Comparison of ENCODE assay signal across 26 cellular contexts in the genomic region with DNA sequence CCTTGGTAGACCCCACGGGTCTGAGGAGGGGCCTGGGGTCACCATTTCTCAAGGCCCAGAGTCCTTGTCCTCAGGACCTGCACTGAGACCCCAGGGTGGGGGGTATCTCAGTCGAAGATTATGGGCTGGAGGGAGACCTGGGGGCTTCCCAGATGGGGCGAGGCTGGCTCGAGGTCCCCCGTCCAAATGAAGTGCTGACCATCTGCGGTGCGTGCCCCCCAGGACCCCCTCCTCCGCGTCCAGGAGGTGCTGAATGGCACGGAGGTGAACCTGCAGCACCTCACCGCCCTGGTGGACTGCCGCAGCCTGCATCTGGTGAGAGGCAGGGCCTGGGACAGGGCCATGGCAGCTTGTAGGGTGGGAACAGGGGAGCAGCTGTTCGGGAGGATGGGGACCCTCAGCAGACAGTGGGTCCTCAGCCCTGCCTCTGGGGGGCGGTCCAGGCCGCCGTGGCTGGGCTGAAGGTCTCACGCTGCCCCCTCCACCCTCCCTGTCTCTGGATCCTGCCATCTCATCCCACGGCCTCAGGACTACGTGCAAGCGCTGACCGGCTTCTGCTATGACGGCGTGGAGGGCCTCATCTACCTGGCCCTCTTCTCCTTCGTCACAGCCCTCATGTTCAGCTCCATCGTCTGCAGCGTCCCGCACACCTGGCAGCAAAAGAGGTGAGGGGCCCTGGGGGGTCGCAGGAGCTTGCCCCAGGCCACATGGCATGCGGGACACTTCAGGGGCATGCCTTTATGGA. TPM values are rescaled to one million over a fixed set of nuclear protein-coding genes. Genes with fewer than 3 reads are reported as not detected.
DNase-seq lines count a peak whose midpoint lies in the region; ATAC-seq, FAIRE-seq and TF ChIP-seq lines count a peak whose summit lies in the region.
"Had no signal": no experiment of that assay in that cellular context is flagged by ENCODE, and none has a peak within 500 bp of the region (broad histone marks: within the 10 kb centered on the region; RNA-seq: fewer than 3 reads in every experiment).

No MANE protein-coding gene starts in this region.

- H3K27me3 ChIP-seq in HepG2 (ENCODE audit: control insufficient read depth in 1 of 2, insufficient read depth in 2 of 2, low read length in 2 of 2) (no peaks in the 10 kb centered on the region), right lobe of liver (no peaks in the 10 kb centered on the region), spleen (replicated peaks in 1 of 7) (no peaks in the 10 kb centered on the region), SK-N-SH (ENCODE audit: insufficient read depth) (no peaks in the 10 kb centered on the region)
- H3K27me3 ChIP-seq: BE2C; BLaER1 treated with 17β-estradiol and CSF1 and Interleukin-3, amounts not matched to agents 10 nM and 100 nM had no signal

- H3K9me2 ChIP-seq in SK-N-SH = no peaks in the 10 kb centered on the region

- BruUV-seq in HepG2 (replicated peaks; lab: Mats Ljungman, UMichigan) = no TSS peak

- H3K4me3 ChIP-seq in HepG2 (replicated peaks in 1 of 3; ENCODE audit: insufficient read depth in 1 of 3, low read depth in 2 of 3, low read length in 3 of 3) (no peak overlapping the region), right lobe of liver (no peak overlapping the region), kidney (ENCODE audit: low read length in 2 of 2) (no peak overlapping the region), spleen (no peak overlapping the region), SK-N-SH (ENCODE audit: low read depth in 2 of 2, low read length in 1 of 2) (no peak overlapping the region)
- H3K4me3 ChIP-seq: A549; BLaER1 treated with 17β-estradiol and CSF1 and Interleukin-3, amounts not matched to agents 10 nM and 100 nM; GM12878; GM23248 had no signal

- H3K4me2 ChIP-seq in HepG2 (ENCODE audit: low read depth, low read length) (no peak overlapping the region), SK-N-SH (no peak overlapping the region)
- H3K4me2 ChIP-seq: A549; BLaER1 treated with 17β-estradiol and CSF1 and Interleukin-3, amounts not matched to agents 10 nM and 100 nM had no signal

- POLR2A ChIA-PET in HepG2 (lab: Yijun Ruan, JAX) = no interaction called here
- POLR2A ChIA-PET in SK-N-SH (lab: Yijun Ruan, JAX) = interaction anchor here (1.5 kb wide), 1 partner anchor 11 kb away, joined by 8 read pairs; no protein-coding TSS in a partner anchor

- H3K27ac ChIP-seq in HepG2 (ENCODE audit: extremely low read length, insufficient read depth, low read length) (no peak overlapping the region), right lobe of liver (no peak overlapping the region), kidney (ENCODE audit: low read depth in 2 of 2, low read length in 2 of 2) (no peak overlapping the region), spleen (no peak overlapping the region), SK-N-SH (ENCODE audit: low read depth in 2 of 2, low read length in 1 of 2) (no peak overlapping the region; a peak in 1 of 4 replicates)
- H3K27ac ChIP-seq: A549; BLaER1 treated with 17β-estradiol and CSF1 and Interleukin-3, amounts not matched to agents 10 nM and 100 nM; GM23248 had no signal

- 94% methylated on average over 14 of the region's 29 CpGs for WGBS in HepG2 (ENCODE audit: low lambda C conversion rate)
- WGBS in right lobe of liver (ENCODE audit: insufficient coverage, low coverage, low lambda C conversion rate, missing lambda C conversion rate) = 94% methylated on average over 14 of the region's 29 CpGs
- WGBS in spleen, 5 donors = 88 to 94% (median 94%) methylated on average over 22 to 29 of the region's 29 CpGs
- whole genome bisulfite sequencing in SK-N-SH (ENCODE audit: low lambda C conversion rate) = 97% methylated on average over 22 of the region's 29 CpGs

- H3K9ac ChIP-seq in HepG2 (ENCODE audit: insufficient read depth, low read depth, low read length) = no peak overlapping the region
- H3K9ac ChIP-seq in kidney (ENCODE audit: low read length in 2 of 2) = no peak overlapping the region
- no peak overlapping the region for H3K9ac ChIP-seq in SK-N-SH
- H3K9ac ChIP-seq: BLaER1 treated with 17β-estradiol and CSF1 and Interleukin-3, amounts not matched to agents 10 nM and 100 nM; GM23248 had no signal

- no peak for TF ChIP-seq POLR2A in HepG2 (IDR thresholded peaks at IDR 0.05; ENCODE audit: insufficient read depth in 1 of 2, low read depth in 2 of 2, low read length in 2 of 2)
- TF ChIP-seq POLR2A in right lobe of liver (IDR thresholded peaks at IDR 0.05) = no peak
- no peak for TF ChIP-seq POLR2A in spleen (IDR thresholded peaks at IDR 0.05)

- peaks cover 26 to 47% of the 10 kb centered on the region in 2 experiments for H3K36me3 ChIP-seq in HepG2 (replicated peaks in 1 of 2; ENCODE audit: control insufficient read depth in 1 of 2, insufficient read depth in 2 of 2, low read length in 2 of 2)
- H3K36me3 ChIP-seq in right lobe of liver = peaks cover 0 to 2% (median 0%) of the 10 kb centered on the region in 4 donors
- peaks cover 11 to 20% of the 10 kb centered on the region in 2 donors for H3K36me3 ChIP-seq in kidney (ENCODE audit: control insufficient read depth in 1 of 2, insufficient read depth in 2 of 2, low read length in 2 of 2)
- peaks cover 0 to 100% (median 45%) of the 10 kb centered on the region in 6 donors for H3K36me3 ChIP-seq in spleen
- H3K36me3 ChIP-seq in SK-N-SH (replicated peaks in 1 of 2; ENCODE audit: control insufficient read depth in 1 of 2, insufficient read depth in 2 of 2, low read length in 1 of 2) = peaks cover 29 to 75% of the 10 kb centered on the region in 2 experiments

- intact Hi-C loops in HepG2 (cut with micrococcal nuclease; ENCODE audit: unreplicated experiment) = no loop called here
- intact Hi-C loops in right lobe of liver (cut with DNase I) = no loop called here
- intact Hi-C loops in kidney (cut with DNase I) = no loop called here
- intact Hi-C loops in spleen (cut with DNase I; ENCODE audit: low total_unique reads) = no loop called here
- intact Hi-C loops in posterior vena cava (cut with DNase I) = no loop called here

- TF ChIP-seq EP300 in HepG2 (IDR thresholded peaks at IDR 0.05; ENCODE audit: low read depth in 2 of 2, low read length in 2 of 2) (no peak), HepG2 (CRISPR knock-in tag; IDR thresholded peaks at IDR 0.05; ENCODE audit: borderline replicate concordance) (no peak), SK-N-SH (IDR thresholded peaks at IDR 0.05; ENCODE audit: borderline replicate concordance in 1 of 2, low read depth in 1 of 2, low read length in 1 of 2) (no peak)

- H4K20me1 ChIP-seq in HepG2 (ENCODE audit: insufficient read depth, low read length) = peaks cover 7% of the 10 kb centered on the region; the same call in 1 of the 2 replicates
- H4K20me1 ChIP-seq in SK-N-SH (ENCODE audit: insufficient read depth) = peaks cover 37% of the 10 kb centered on the region

- TF ChIP-seq CTCF in HepG2 (CRISPR knock-in tag; IDR thresholded peaks at IDR 0.05) (no peak), right lobe of liver (IDR thresholded peaks at IDR 0.05) (no peak), kidney (IDR thresholded peaks at IDR 0.05; ENCODE audit: borderline replicate concordance, extremely low read depth, insufficient read depth) (no peak), spleen (IDR thresholded peaks at IDR 0.05 in 8 of 11, conservative IDR thresholded peaks at IDR 0.05 in 3 of 11) (no peak), SK-N-SH (IDR thresholded peaks at IDR 0.05) (no peak)

- peaks cover 6% of the 10 kb centered on the region for H3F3A ChIP-seq in SK-N-SH (replicated peaks; ENCODE audit: insufficient read depth)

- DNase-seq in HepG2 (ENCODE audit: low spot score) (no peak), right lobe of liver (no peak), kidney (peak; percentile 64), spleen (peak; percentile 74), posterior vena cava (ENCODE audit: low spot score) (no peak), SK-N-SH (no peak)
- DNase-seq in stimulated activated naive CD4-positive, alpha-beta T cell (lab: John Stamatoyannopoulos, UW) = no peak
- DNase-seq: 8988T; ACHN; AML-193; BE2C; CD4-positive, alpha-beta T cell; CD8-positive, alpha-beta memory T cell; DMS 273 treated with DMSO at 0.1 percent for 48 hours; DMS79; EL; GDM1; GM23248; H7; HCEC 1CT had no signal

- H3K9me3 ChIP-seq in HepG2 (ENCODE audit: low read length) (no peaks in the 10 kb centered on the region), right lobe of liver (no peaks in the 10 kb centered on the region), kidney (ENCODE audit: control insufficient read depth in 1 of 2, low read length in 2 of 2) (no peaks in the 10 kb centered on the region), spleen (no peaks in the 10 kb centered on the region), SK-N-SH (no peaks in the 10 kb centered on the region)
- H3K9me3 ChIP-seq: A549; BE2C; BLaER1 treated with 17β-estradiol and CSF1 and Interleukin-3, amounts not matched to agents 10 nM and 100 nM had no signal

- CTCF ChIA-PET in HepG2 (lab: Yijun Ruan, JAX; ENCODE audit: low intra/inter-chr PET ratio, low total read pairs) = no interaction called here
- CTCF ChIA-PET in SK-N-SH (lab: Yijun Ruan, JAX) = interaction anchor here (0.8 to 2.5 kb wide), 9 partner anchors 10 to 205 kb away, joined by 3 to 11 read pairs (median 4); no protein-coding TSS in a partner anchor

- H3K79me2 ChIP-seq in HepG2 (ENCODE audit: insufficient read depth, low read length) (no peaks in the 10 kb centered on the region), SK-N-SH (ENCODE audit: insufficient read depth) (peaks cover 10% of the 10 kb centered on the region; the same call in 1 of the 2 replicates)

- H2AFZ ChIP-seq in HepG2 (ENCODE audit: low read length) (no peak overlapping the region), SK-N-SH (ENCODE audit: low read depth) (no peak overlapping the region)
- H2AFZ ChIP-seq: GM23248 had no signal

- FAIRE-seq in HepG2 (lab: Jason Lieb, UNC) (no peak), kidney (lab: Jason Lieb, UNC) (no peak)
- FAIRE-seq: A549, D721Med, GM12878, GM19239, H1 had no signal

- in situ Hi-C loops in HepG2 (cut with HindIII; ENCODE audit: extremely low pct_ligation_motif_present, low pct_unique_long_range_greater_than_20kb) = no loop called here

- H3K4me1 ChIP-seq in HepG2 (ENCODE audit: insufficient read depth, low read length) (no peaks in the 10 kb centered on the region; the same call in 1 of the 2 replicates), right lobe of liver (no peaks in the 10 kb centered on the region), kidney (ENCODE audit: control insufficient read depth in 1 of 2, insufficient read depth in 1 of 2, low read depth in 1 of 2, low read length in 2 of 2) (no peaks in the 10 kb centered on the region), spleen (no peaks in the 10 kb centered on the region), SK-N-SH (ENCODE audit: control insufficient read depth in 1 of 2, insufficient read depth in 2 of 2, low read depth in 1 of 2, low read length in 1 of 2) (peaks cover 0 to 8% of the 10 kb centered on the region in 2 experiments; a peak in 1 of 4 replicates)
- H3K4me1 ChIP-seq: A549 had no signal

- ATAC-seq in HepG2 (no peak), right lobe of liver (no peak)
- ATAC-seq: A549, GM12878 had no signal

- TF ChIP-seq RAD21 in HepG2 (CRISPR knock-in tag; IDR thresholded peaks at IDR 0.05) (no peak), SK-N-SH (IDR thresholded peaks at IDR 0.05; ENCODE audit: low read length) (no peak)

RNA-seq across cellular contexts. Expression of gene TTYH3, which starts 24.3 kb away (rescaled TPM):
- total RNA-seq in HepG2 (2016; rRNA removed; fragmentation: Illumina TruSeq; extraction: Trizol) (21.5 and 26.3 TPM in 2 replicates), right lobe of liver (10 to 100 TPM; 10.3 to 59.3 (median 37.6) TPM), kidney (55.0 TPM), spleen (100 to 1,000 TPM in 2 of 7 donors, 10 to 100 TPM in 5; 62.6 to 158 (median 86.0) TPM), posterior vena cava (10 to 100 TPM; 50.1 to 51.6 TPM)
- total RNA-seq in HepG2 (2016; cell fraction: cytosol; rRNA removed; fragmentation: Illumina TruSeq; extraction: Trizol; ENCODE audit: low read depth) = 11.5 and 11.7 TPM in 2 replicates
- 19.4 and 28.8 TPM in 2 replicates for total RNA-seq in HepG2 (2016; cell fraction: insoluble cytoplasmic fraction; rRNA removed; fragmentation: Illumina TruSeq; extraction: Trizol)
- total RNA-seq in HepG2 (2016; cell fraction: membrane; rRNA removed; fragmentation: Illumina TruSeq; extraction: Trizol) = 34.4 and 35.6 TPM in 2 replicates
- 37.1 and 45.0 TPM in 2 replicates for total RNA-seq in HepG2 (2016; cell fraction: nucleus; rRNA removed; fragmentation: Illumina TruSeq; extraction: Trizol)
- polyA plus RNA-seq in HepG2 (2011; rRNA removed) (50.0 and 80.3 TPM in 2 replicates), kidney (ENCODE audit: insufficient read depth, low read depth, low replicate concordance) (22.5 TPM), spleen (10 to 100 TPM; 11.9 to 33.0 (median 13.1) TPM), SK-N-SH (2012; rRNA removed) (65.3 and 105 TPM in 2 replicates)
- polyA plus RNA-seq in HepG2 (2011; cell fraction: cytosol; rRNA removed) = 48.3 and 72.3 TPM in 2 replicates
- 227 and 315 TPM in 2 replicates for polyA plus RNA-seq in HepG2 (2011; cell fraction: nucleus; rRNA removed)
- 90.1 and 104 TPM in 2 replicates for polyA plus RNA-seq in HepG2 (2012)
- 11.1 and 11.5 TPM in 2 replicates for polyA plus RNA-seq in HepG2 (2016; cell fraction: cytosol; fragmentation: Illumina TruSeq; extraction: Trizol; ENCODE audit: low read depth)
- 52.7 and 63.6 TPM in 2 replicates for polyA plus RNA-seq in HepG2 (2016; cell fraction: insoluble cytoplasmic fraction; fragmentation: Illumina TruSeq; extraction: Trizol; ENCODE audit: low read depth)
- 49.3 and 52.2 TPM in 2 replicates for polyA plus RNA-seq in HepG2 (2016; cell fraction: membrane; fragmentation: Illumina TruSeq; extraction: Trizol; ENCODE audit: low read depth)
- 138 and 141 TPM in 2 replicates for polyA plus RNA-seq in HepG2 (2016; cell fraction: nucleus; fragmentation: Illumina TruSeq; extraction: Trizol; ENCODE audit: insufficient read depth, low read depth)
- polyA minus RNA-seq in HepG2 (2011; rRNA and poly(A)+ RNA removed; ENCODE audit: low replicate concordance) = 4.5 and 192 TPM in 2 replicates
- polyA minus RNA-seq in HepG2 (2011; cell fraction: cytosol; rRNA and poly(A)+ RNA removed) = 91.4 and 94.8 TPM in 2 replicates
- 41.0 and 47.5 TPM in 2 replicates for polyA minus RNA-seq in HepG2 (2011; cell fraction: nucleus; rRNA and poly(A)+ RNA removed)
- 44.6 and 83.8 TPM in 2 replicates for polyA plus RNA-seq in SK-N-SH (2012; cell fraction: cytosol; rRNA removed)
- polyA plus RNA-seq in SK-N-SH (2012; cell fraction: nucleus; rRNA removed) = 139 and 151 TPM in 2 replicates

RNA-seq across cellular contexts. Expression of gene AMZ1, which starts 32.0 kb away (rescaled TPM):
- not detected in 2 replicates for total RNA-seq in HepG2 (2016; rRNA removed; fragmentation: Illumina TruSeq; extraction: Trizol)
- not detected in 2 replicates for total RNA-seq in HepG2 (2016; cell fraction: cytosol; rRNA removed; fragmentation: Illumina TruSeq; extraction: Trizol; ENCODE audit: low read depth)
- not detected in 2 replicates for total RNA-seq in HepG2 (2016; cell fraction: insoluble cytoplasmic fraction; rRNA removed; fragmentation: Illumina TruSeq; extraction: Trizol)
- not detected in 2 replicates for total RNA-seq in HepG2 (2016; cell fraction: membrane; rRNA removed; fragmentation: Illumina TruSeq; extraction: Trizol)
- total RNA-seq in HepG2 (2016; cell fraction: nucleus; rRNA removed; fragmentation: Illumina TruSeq; extraction: Trizol) = not detected in 2 replicates
- 0.03 TPM in 1 of 2 replicates, not detected in the other for polyA plus RNA-seq in HepG2 (2011; rRNA removed)
- polyA plus RNA-seq in HepG2 (2011; cell fraction: cytosol; rRNA removed) = 0.01 and 0.04 TPM in 2 replicates
- polyA plus RNA-seq in HepG2 (2011; cell fraction: nucleus; rRNA removed) = 0.18 and 0.26 TPM in 2 replicates
- 0.05 and 0.07 TPM in 2 replicates for polyA plus RNA-seq in HepG2 (2012)
- polyA plus RNA-seq in HepG2 (2016; cell fraction: cytosol; fragmentation: Illumina TruSeq; extraction: Trizol; ENCODE audit: low read depth) = not detected in 2 replicates
- not detected in 2 replicates for polyA plus RNA-seq in HepG2 (2016; cell fraction: insoluble cytoplasmic fraction; fragmentation: Illumina TruSeq; extraction: Trizol; ENCODE audit: low read depth)
- not detected in 2 replicates for polyA plus RNA-seq in HepG2 (2016; cell fraction: membrane; fragmentation: Illumina TruSeq; extraction: Trizol; ENCODE audit: low read depth)
- polyA plus RNA-seq in HepG2 (2016; cell fraction: nucleus; fragmentation: Illumina TruSeq; extraction: Trizol; ENCODE audit: insufficient read depth, low read depth) = not detected in 2 replicates
- 0.30 and 0.84 TPM in 2 replicates for polyA minus RNA-seq in HepG2 (2011; rRNA and poly(A)+ RNA removed; ENCODE audit: low replicate concordance)
- polyA minus RNA-seq in HepG2 (2011; cell fraction: cytosol; rRNA and poly(A)+ RNA removed) = not detected in 2 replicates
- 0.13 TPM in 1 of 2 replicates, not detected in the other for polyA minus RNA-seq in HepG2 (2011; cell fraction: nucleus; rRNA and poly(A)+ RNA removed)
- 1 to 10 TPM in 4 of 6 experiments, under 1 TPM in 1, not detected in 1; 0.42 to 5.8 (median 1.4) TPM for total RNA-seq in right lobe of liver
- 0.16 TPM for total RNA-seq in kidney
- not detected for polyA plus RNA-seq in kidney (ENCODE audit: insufficient read depth, low read depth, low replicate concordance)
- total RNA-seq in spleen = 1 to 10 TPM in 6 of 7 donors, under 1 TPM in 1; 0.97 to 3.4 (median 1.9) TPM
- polyA plus RNA-seq in spleen = 1 to 10 TPM in 1 of 3 donors, under 1 TPM in 2; 0.20 to 1.6 (median 0.57) TPM
- 1 to 10 TPM in 1 of 2 donors, under 1 TPM in 1; 0.32 to 1.1 TPM for total RNA-seq in posterior vena cava
- 0.15 and 0.19 TPM in 2 replicates for polyA plus RNA-seq in SK-N-SH (2012; rRNA removed)
- polyA plus RNA-seq in SK-N-SH (2012; cell fraction: cytosol; rRNA removed) = 0.04 and 0.12 TPM in 2 replicates
- polyA plus RNA-seq in SK-N-SH (2012; cell fraction: nucleus; rRNA removed) = 0.29 and 0.69 TPM in 2 replicates

Comparison
In these comparisons a context has a peak if more than half of its experiments do, and no peak if none do; other contexts are left out.
1. DNase-seq: peak in kidney (single experiment) and spleen (single experiment); none in HepG2 (single experiment), right lobe of liver (0 of 3), stimulated activated naive CD4-positive, alpha-beta T cell (0 of 6), posterior vena cava (single experiment) and SK-N-SH (single experiment).